ENCODE assay signal across 26 cellular contexts in the genomic region with DNA sequence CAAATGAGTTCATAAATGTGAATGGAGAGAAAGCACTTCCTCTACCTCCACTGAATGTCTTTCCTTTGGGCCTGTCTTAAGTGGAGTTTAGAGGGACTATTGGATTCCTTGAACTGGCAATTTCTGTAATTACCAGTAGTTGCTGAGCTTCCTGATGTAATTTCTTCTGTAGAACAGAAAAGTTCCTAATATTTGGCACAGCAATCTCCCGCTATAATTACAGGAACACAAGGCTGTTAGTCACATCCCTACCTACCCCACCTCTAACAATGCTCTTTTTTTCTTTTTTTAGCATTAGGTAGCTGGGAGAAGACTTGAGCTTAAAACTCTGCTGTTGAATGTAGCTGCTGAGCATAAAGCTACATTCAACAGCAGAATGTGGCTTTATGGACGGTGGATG.
"Had no signal": no experiment of that assay in that cellular context is flagged by ENCODE, and none has a peak within 500 bp of the region (broad histone marks: within the 10 kb centered on the region; RNA-seq: fewer than 3 reads in every experiment).

No MANE protein-coding gene starts in this region.

- H3K27me3 Mint-ChIP-seq: activated CD4-positive, alpha-beta memory T cell treated with anti-CD3 and anti-CD28 coated beads, Interleukin-2, amount 10 ng/mL, durations not matched to agents 7 days and 5 days; activated CD4-positive, alpha-beta T cell treated with anti-CD3 and anti-CD28 coated beads, Interleukin-2, amount 10 ng/mL, durations not matched to agents 7 days and 5 days; activated naive CD4-positive, alpha-beta T cell treated with anti-CD3 and anti-CD28 coated beads, Interleukin-2, amount 10 ng/mL, durations not matched to agents 7 days and 5 days; activated T-cell treated with anti-CD3 and anti-CD28 coated beads, Interleukin-2, amount 50 U/mL, for 24 hours; central memory CD8-positive, alpha-beta T cell had no signal

- H3K36me3 Mint-ChIP-seq: activated naive CD4-positive, alpha-beta T cell treated with anti-CD3 and anti-CD28 coated beads, Interleukin-2, amount 10 ng/mL, durations not matched to agents 7 days and 5 days had no signal

- FAIRE-seq: bronchial epithelial cell, colon, endometrium, endothelial cell of umbilical vein had no signal

- H3K4me3 ChIP-seq: esophagus squamous epithelium, gastroesophageal sphincter had no signal

- H3K4me3 Mint-ChIP-seq: activated CD4-positive, alpha-beta memory T cell treated with anti-CD3 and anti-CD28 coated beads, Interleukin-2, amount 10 ng/mL, durations not matched to agents 7 days and 5 days; activated CD4-positive, alpha-beta T cell treated with anti-CD3 and anti-CD28 coated beads, Interleukin-2, amount 10 ng/mL, durations not matched to agents 7 days and 5 days; activated naive CD4-positive, alpha-beta T cell treated with anti-CD3 and anti-CD28 coated beads, Interleukin-2, amount 10 ng/mL, durations not matched to agents 7 days and 5 days; activated naive CD8-positive, alpha-beta T cell treated with anti-CD3 and anti-CD28 coated beads, Interleukin-2, amount 10 ng/mL, durations not matched to agents 7 days and 5 days; activated T-cell treated with anti-CD3 and anti-CD28 coated beads, Interleukin-2, amount 50 U/mL, for 24 hours; activated T-cell treated with anti-CD3 and anti-CD28 coated beads, Interleukin-2, amount 50 U/mL, for 72 hours; central memory CD8-positive, alpha-beta T cell had no signal

- DNase-seq: activated CD4-positive, alpha-beta memory T cell treated with anti-CD3 and anti-CD28 coated beads, Interleukin-2, amount 10 ng/mL, durations not matched to agents 7 days and 5 days; activated CD4-positive, alpha-beta T cell treated with anti-CD3 and anti-CD28 coated beads for 1 hour; activated CD4-positive, alpha-beta T cell treated with anti-CD3 and anti-CD28 coated beads for 4 hours; activated CD4-positive, alpha-beta T cell treated with anti-CD3 and anti-CD28 coated beads, Interleukin-2, amount 10 ng/mL, durations not matched to agents 7 days and 5 days; activated CD4-positive, alpha-beta T cell treated with anti-CD3 and anti-CD28 coated beads, Interleukin-2, amount 50 U/mL, for 4 hours; activated gamma-delta T cell; activated naive CD4-positive, alpha-beta T cell; activated naive CD4-positive, alpha-beta T cell treated with anti-CD3 and anti-CD28 coated beads, Interleukin-2, amount 10 ng/mL, durations not matched to agents 7 days and 5 days; activated naive CD8-positive, alpha-beta T cell treated with anti-CD3 and anti-CD28 coated beads, Interleukin-2, amount 10 ng/mL, durations not matched to agents 7 days and 5 days; activated T-cell treated with anti-CD3 and anti-CD28 coated beads for 4 hours; activated T-cell treated with anti-CD3 and anti-CD28 coated beads, Interleukin-2, amount 50 U/mL, for 24 hours; activated T-cell treated with anti-CD3 and anti-CD28 coated beads, Interleukin-2, amount 50 U/mL, for 72 hours; brain microvascular endothelial cell; cortex of kidney; effector CD8-positive, alpha-beta T cell; esophagus squamous epithelium; foreskin melanocyte; T-helper 2 cell had no signal

- ATAC-seq: activated naive CD4-positive, alpha-beta T cell treated with anti-CD3 and anti-CD28 coated beads, Interleukin-2, amount 50 U/mL, for 72 hours; activated T-cell treated with anti-CD3 and anti-CD28 coated beads, Interleukin-2, amount 50 U/mL, for 72 hours; gastroesophageal sphincter had no signal

- H3K27me3 ChIP-seq: brain microvascular endothelial cell, gastroesophageal sphincter had no signal

- H3K36me3 ChIP-seq: brain microvascular endothelial cell, esophagus squamous epithelium, gastroesophageal sphincter had no signal

- H3K9me3 Mint-ChIP-seq: activated CD4-positive, alpha-beta T cell treated with anti-CD3 and anti-CD28 coated beads, Interleukin-2, amount 10 ng/mL, durations not matched to agents 7 days and 5 days; activated naive CD4-positive, alpha-beta T cell treated with anti-CD3 and anti-CD28 coated beads, Interleukin-2, amount 10 ng/mL, durations not matched to agents 7 days and 5 days; activated naive CD8-positive, alpha-beta T cell treated with anti-CD3 and anti-CD28 coated beads, Interleukin-2, amount 10 ng/mL, durations not matched to agents 7 days and 5 days; activated T-cell treated with anti-CD3 and anti-CD28 coated beads, Interleukin-2, amount 50 U/mL, for 24 hours; activated T-cell treated with anti-CD3 and anti-CD28 coated beads, Interleukin-2, amount 50 U/mL, for 72 hours; central memory CD8-positive, alpha-beta T cell had no signal

- H3K27ac ChIP-seq: brain microvascular endothelial cell, epithelial cell of prostate, gastroesophageal sphincter had no signal

- H3K27ac Mint-ChIP-seq: activated CD4-positive, alpha-beta memory T cell treated with anti-CD3 and anti-CD28 coated beads, Interleukin-2, amount 10 ng/mL, durations not matched to agents 7 days and 5 days; activated CD4-positive, alpha-beta T cell treated with anti-CD3 and anti-CD28 coated beads, Interleukin-2, amount 10 ng/mL, durations not matched to agents 7 days and 5 days; activated naive CD4-positive, alpha-beta T cell treated with anti-CD3 and anti-CD28 coated beads, Interleukin-2, amount 10 ng/mL, durations not matched to agents 7 days and 5 days; activated naive CD4-positive, alpha-beta T cell treated with anti-CD3 and anti-CD28 coated beads, Interleukin-2, amount 50 U/mL, for 72 hours; activated naive CD8-positive, alpha-beta T cell treated with anti-CD3 and anti-CD28 coated beads, Interleukin-2, amount 10 ng/mL, durations not matched to agents 7 days and 5 days; activated T-cell treated with anti-CD3 and anti-CD28 coated beads, Interleukin-2, amount 50 U/mL, for 24 hours; activated T-cell treated with anti-CD3 and anti-CD28 coated beads, Interleukin-2, amount 50 U/mL, for 72 hours had no signal

- H3K9me3 ChIP-seq: esophagus squamous epithelium, gastroesophageal sphincter had no signal
